ENCODE assay signal across 25 cellular contexts in genomic region chr21:39504230-39504629, GRCh38. TPM values are rescaled to one million over a fixed set of nuclear protein-coding genes. Genes with fewer than 3 reads are reported as not detected.
"Had no signal": no experiment of that assay in that cellular context is flagged by ENCODE, and none has a peak within 500 bp of the region (broad histone marks: within the 10 kb centered on the region; RNA-seq: fewer than 3 reads in every experiment).

No MANE protein-coding gene starts in this region.

- FAIRE-seq: small intestine had no signal

- H3K27me3 Mint-ChIP-seq: activated CD8-positive, alpha-beta T cell treated with anti-CD3 and anti-CD28 coated beads for 36 hours; activated naive CD8-positive, alpha-beta T cell treated with anti-CD3 and anti-CD28 coated beads, Interleukin-2, amount 50 U/mL, for 24 hours; dendritic cell treated with granulocyte-macrophage colony-stimulating factor and Interleukin-4, amounts not matched to agents 40 ng/mL and 50 ng/mL, for 4 days; naive thymus-derived CD8-positive, alpha-beta T cell had no signal

- DNase-seq: activated CD4-positive, alpha-beta T cell treated with anti-CD3 and anti-CD28 coated beads for 48 hours; activated CD8-positive, alpha-beta memory T cell treated with anti-CD3 and anti-CD28 coated beads, Interleukin-2, amount 10 ng/mL, durations not matched to agents 7 days and 5 days; activated CD8-positive, alpha-beta T cell treated with anti-CD3 and anti-CD28 coated beads for 36 hours; activated gamma-delta T cell; activated naive CD4-positive, alpha-beta T cell treated with anti-CD3 and anti-CD28 coated beads, Interleukin-2, amount 50 U/mL, for 16 hours; activated naive CD8-positive, alpha-beta T cell treated with anti-CD3 and anti-CD28 coated beads, Interleukin-2, amount 50 U/mL, for 24 hours; activated T-cell treated with anti-CD3 and anti-CD28 coated beads for 4 hours; caudate nucleus; effector CD8-positive, alpha-beta T cell; erythroblast; foreskin fibroblast; immature natural killer cell; naive thymus-derived CD8-positive, alpha-beta T cell; right lobe of liver; small intestine; stimulated activated CD4-positive, alpha-beta T cell treated with anti-CD3 and anti-CD28 coated beads, Interleukin-2, amount 100 ng/mL, for 24 hours; stimulated activated CD8-positive, alpha-beta memory T cell treated with anti-CD3 and anti-CD28 coated beads, Interleukin-4, amount 100 ng/mL, for 48 hours; stimulated activated naive B cell treated with anti-CD40 and anti-IgM and Interleukin-4, amounts not matched to agents 10 μg/mL and 1 μg/mL and 100 μg/mL, for 72 hours; transverse colon; uterus had no signal

- H3K36me3 Mint-ChIP-seq: activated CD8-positive, alpha-beta memory T cell treated with anti-CD3 and anti-CD28 coated beads, Interleukin-2, amount 10 ng/mL, durations not matched to agents 7 days and 5 days; immature natural killer cell had no signal

- H3K9me3 ChIP-seq: right lobe of liver, transverse colon, uterus had no signal

- H3K27ac Mint-ChIP-seq: activated CD8-positive, alpha-beta memory T cell treated with anti-CD3 and anti-CD28 coated beads, Interleukin-2, amount 10 ng/mL, durations not matched to agents 7 days and 5 days; activated CD8-positive, alpha-beta T cell treated with anti-CD3 and anti-CD28 coated beads for 36 hours; activated naive CD8-positive, alpha-beta T cell treated with anti-CD3 and anti-CD28 coated beads, Interleukin-2, amount 50 U/mL, for 24 hours; activated T-helper 1 cell treated with anti-CD3 and anti-CD28 coated beads, Interleukin-12 subunit alpha, Interleukin-12 subunit beta, Interleukin-2, Interleukin-4 antibody, amounts not matched to agents 30 ng/mL and 10 ng/mL and 1 ng/mL, durations not matched to agents 14 hours and 24 hours and 36 hours; dendritic cell treated with granulocyte-macrophage colony-stimulating factor and Interleukin-4, amounts not matched to agents 40 ng/mL and 50 ng/mL, for 4 days; immature natural killer cell; naive thymus-derived CD8-positive, alpha-beta T cell; stimulated activated naive B cell treated with anti-CD40 and anti-IgM and Interleukin-4, amounts not matched to agents 10 μg/mL and 1 μg/mL and 100 μg/mL, for 72 hours had no signal

- H3K36me3 ChIP-seq: right lobe of liver, transverse colon, uterus had no signal

- H3K4me1 Mint-ChIP-seq: activated CD8-positive, alpha-beta memory T cell treated with anti-CD3 and anti-CD28 coated beads, Interleukin-2, amount 10 ng/mL, durations not matched to agents 7 days and 5 days; activated naive CD8-positive, alpha-beta T cell treated with anti-CD3 and anti-CD28 coated beads, Interleukin-2, amount 50 U/mL, for 24 hours; immature natural killer cell; naive thymus-derived CD8-positive, alpha-beta T cell had no signal

- H3K9ac ChIP-seq: parathyroid adenoma had no signal

- H3K4me1 ChIP-seq: parathyroid adenoma, right lobe of liver, transverse colon, uterus had no signal

- H3K27me3 ChIP-seq: right lobe of liver, transverse colon, uterus had no signal

- H3K4me3 Mint-ChIP-seq: activated CD8-positive, alpha-beta memory T cell treated with anti-CD3 and anti-CD28 coated beads, Interleukin-2, amount 10 ng/mL, durations not matched to agents 7 days and 5 days; activated CD8-positive, alpha-beta T cell treated with anti-CD3 and anti-CD28 coated beads for 36 hours; activated naive CD8-positive, alpha-beta T cell treated with anti-CD3 and anti-CD28 coated beads, Interleukin-2, amount 50 U/mL, for 24 hours; activated T-helper 1 cell treated with anti-CD3 and anti-CD28 coated beads, Interleukin-12 subunit alpha, Interleukin-12 subunit beta, Interleukin-2, Interleukin-4 antibody, amounts not matched to agents 30 ng/mL and 10 ng/mL and 1 ng/mL, durations not matched to agents 14 hours and 24 hours and 36 hours; dendritic cell treated with granulocyte-macrophage colony-stimulating factor and Interleukin-4, amounts not matched to agents 40 ng/mL and 50 ng/mL, for 4 days; immature natural killer cell; naive thymus-derived CD8-positive, alpha-beta T cell; stimulated activated naive B cell treated with anti-CD40 and anti-IgM and Interleukin-4, amounts not matched to agents 10 μg/mL and 1 μg/mL and 100 μg/mL, for 72 hours had no signal

- H3K9me3 Mint-ChIP-seq: activated CD8-positive, alpha-beta T cell treated with anti-CD3 and anti-CD28 coated beads for 36 hours; activated naive CD8-positive, alpha-beta T cell treated with anti-CD3 and anti-CD28 coated beads, Interleukin-2, amount 50 U/mL, for 24 hours; activated T-helper 1 cell treated with anti-CD3 and anti-CD28 coated beads, Interleukin-12 subunit alpha, Interleukin-12 subunit beta, Interleukin-2, Interleukin-4 antibody, amounts not matched to agents 30 ng/mL and 10 ng/mL and 1 ng/mL, durations not matched to agents 14 hours and 24 hours and 36 hours; immature natural killer cell had no signal

- H3K4me3 ChIP-seq: lung, right lobe of liver, transverse colon, uterus had no signal

- H2AFZ ChIP-seq: parathyroid adenoma had no signal

- H3K27ac ChIP-seq: parathyroid adenoma, right lobe of liver, transverse colon, uterus had no signal

RNA-seq across cellular contexts. Expression of gene LCA5L, which starts 58.7 kb away (rescaled TPM):
- total RNA-seq: activated CD8-positive, alpha-beta memory T cell treated with anti-CD3 and anti-CD28 coated beads, Interleukin-2, amount 10 ng/mL, durations not matched to agents 7 days and 5 days; activated T-helper 1 cell treated with anti-CD3 and anti-CD28 coated beads, Interleukin-12 subunit alpha, Interleukin-12 subunit beta, Interleukin-2, Interleukin-4 antibody, amounts not matched to agents 30 ng/mL and 10 ng/mL and 1 ng/mL, durations not matched to agents 14 hours and 24 hours and 36 hours; T-helper 2 cell treated with Interferon-gamma antibody and Interleukin-4, amounts not matched to agents 100 ng/mL and 5 ng/mL, for 36 hours had no signal
- polyA plus RNA-seq: immature natural killer cell had no signal
